10 cellular contexts compared by ENCODE assay signal in the genomic region with DNA sequence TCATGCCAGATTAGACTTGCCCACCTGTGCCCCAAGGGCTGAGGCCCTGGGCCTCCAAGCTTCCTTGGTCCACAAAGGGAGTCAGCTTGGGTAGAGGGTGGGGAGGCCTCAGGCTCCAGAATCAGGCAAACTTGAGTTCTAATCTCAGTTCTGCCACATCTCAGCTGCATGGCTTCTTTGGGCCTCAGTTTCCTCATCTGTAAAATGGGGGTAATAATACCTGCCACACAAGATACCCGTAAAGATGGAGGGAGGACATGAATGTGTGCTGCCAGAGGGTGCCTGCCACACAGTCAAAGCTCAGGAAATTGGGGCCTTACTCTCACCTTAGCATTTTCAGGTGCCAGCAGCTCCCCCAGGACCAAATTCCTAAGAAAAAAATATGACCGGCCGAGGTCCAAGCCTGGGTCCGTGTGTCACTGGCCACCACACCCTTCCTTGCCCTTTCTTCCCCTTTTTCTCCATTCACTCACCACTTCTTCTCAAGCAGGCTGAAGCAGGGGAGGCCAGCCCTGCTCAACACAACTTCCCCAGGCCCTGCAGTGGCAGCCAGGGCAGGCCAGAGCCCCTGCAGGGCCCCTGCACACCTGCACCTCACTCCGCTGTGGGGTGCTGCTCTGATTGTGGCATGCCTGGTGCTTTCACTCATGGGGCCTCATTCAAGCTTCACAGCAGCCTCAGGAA. TPM values are rescaled to one million over a fixed set of nuclear protein-coding genes. Genes with fewer than 3 reads are reported as not detected.
DNase-seq lines count a peak whose midpoint lies in the region; ATAC-seq and TF ChIP-seq lines count a peak whose summit lies in the region.
"Had no signal": no experiment of that assay in that cellular context is flagged by ENCODE, and none has a peak within 500 bp of the region (broad histone marks: within the 10 kb centered on the region; RNA-seq: fewer than 3 reads in every experiment).

No MANE protein-coding gene starts in this region.

- no peak for TF ChIP-seq EP300 in esophagus muscularis mucosa (IDR thresholded peaks at IDR 0.05)

- H3K4me3 ChIP-seq in OCI-LY7 (ENCODE audit: low read depth, low read length, poor library complexity, severe bottlenecking) (peak overlapping the region; percentile 60), thymus (ENCODE audit: low read length) (peak overlapping the region; percentile 19), esophagus muscularis mucosa (no peak overlapping the region)
- H3K4me3 ChIP-seq in effector memory CD4-positive, alpha-beta T cell (ENCODE audit: insufficient read depth, low read depth, low read length, poor library complexity, severe bottlenecking): peak overlapping the region; percentile 47

- POLR2A ChIA-PET in OCI-LY7 (lab: Charles Lee): interaction anchor here (0.8 to 3.2 kb wide), 8 partner anchors 9 to 49 kb away, joined by 3 to 35 read pairs (median 4); partner anchors contain the start of genes LMAN2 and MXD3

- peaks cover 85% of the 10 kb centered on the region for H3K4me1 Mint-ChIP-seq in activated naive CD4-positive, alpha-beta T cell treated with anti-CD3 and anti-CD28 coated beads for 36 hours (ENCODE audit: low read depth)

- H3K27ac ChIP-seq in OCI-LY7 (ENCODE audit: low read depth, low read length, poor library complexity, severe bottlenecking): peak overlapping the region; percentile 84
- peak overlapping the region; percentile 88 for H3K27ac ChIP-seq in effector memory CD4-positive, alpha-beta T cell (ENCODE audit: insufficient read depth, low read length, poor library complexity, severe bottlenecking)
- peak overlapping the region; percentile 38 for H3K27ac ChIP-seq in thymus (ENCODE audit: low read depth)
- H3K27ac ChIP-seq in esophagus muscularis mucosa (replicated peaks in 1 of 4): no peak overlapping the region

- peak; percentile 43 for DNase-seq in activated naive CD4-positive, alpha-beta T cell treated with anti-CD3 and anti-CD28 coated beads for 36 hours
- no peak for DNase-seq in activated naive CD4-positive, alpha-beta T cell (lab: John Stamatoyannopoulos, UW)
- DNase-seq in OCI-LY7 (ENCODE audit: low spot score) (peak; percentile 77), NCI-H2107 (lab: John Stamatoyannopoulos, UW) (no peak), esophagus muscularis mucosa (ENCODE audit: extremely low spot score) (no peak)
- DNase-seq in effector memory CD4-positive, alpha-beta T cell: no peak
- DNase-seq: stimulated activated CD4-positive, alpha-beta T cell treated with anti-CD3 and anti-CD28 coated beads, Interleukin-4, amount 100 ng/mL, for 24 hours had no signal

- no peak for ATAC-seq in GM21825 (IDR thresholded peaks at IDR 0.05; ENCODE audit: unreplicated experiment)

- H3K9me2 ChIP-seq in OCI-LY7 (ENCODE audit: insufficient read depth, low read length): no peaks in the 10 kb centered on the region

- no peaks in the 10 kb centered on the region for H3K27me3 Mint-ChIP-seq in activated naive CD4-positive, alpha-beta T cell treated with anti-CD3 and anti-CD28 coated beads for 36 hours (ENCODE audit: low read depth)

- TF ChIP-seq POLR2A in esophagus muscularis mucosa (IDR thresholded peaks at IDR 0.05; ENCODE audit: low read depth): no peak

- CTCF ChIA-PET in activated naive CD4-positive, alpha-beta T cell treated with anti-CD3 and anti-CD28 coated beads for 36 hours (lab: Charles Lee): interaction anchor here (0.6 to 6.3 kb wide), 15 partner anchors 10 to 248 kb away, joined by 3 to 50 read pairs (median 5); no protein-coding TSS in a partner anchor
- CTCF ChIA-PET in OCI-LY7 (lab: Charles Lee; ENCODE audit: unreplicated experiment): interaction anchor here (0.6 to 1.4 kb wide), 8 partner anchors 9 to 230 kb away, joined by 3 to 10 read pairs (median 3); no protein-coding TSS in a partner anchor

- intact Hi-C loops in activated naive CD4-positive, alpha-beta T cell treated with anti-CD3 and anti-CD28 coated beads for 36 hours (cut with micrococcal nuclease): loop anchor here (2.0 kb wide), 2 partner anchors 49 to 65 kb away; partner anchors contain the start of gene GRK6
- intact Hi-C loops in OCI-LY7 (cut with micrococcal nuclease; ENCODE audit: unreplicated experiment) (no loop called here), esophagus muscularis mucosa (cut with DNase I) (no loop called here)

- peak; percentile 47 for TF ChIP-seq CTCF in OCI-LY7 (conservative IDR thresholded peaks at IDR 0.05; ENCODE audit: low read length)
- TF ChIP-seq CTCF in esophagus muscularis mucosa (IDR thresholded peaks at IDR 0.05): no peak

- H3K4me1 ChIP-seq in OCI-LY7 (ENCODE audit: insufficient read depth, low read length, poor library complexity, severe bottlenecking) (peaks cover 73% of the 10 kb centered on the region), thymus (ENCODE audit: control insufficient read depth, insufficient read depth, low read length) (peaks cover 58% of the 10 kb centered on the region), esophagus muscularis mucosa (peaks cover 30 to 56% (median 42%) of the 10 kb centered on the region in 4 donors)
- peaks cover 73% of the 10 kb centered on the region for H3K4me1 ChIP-seq in effector memory CD4-positive, alpha-beta T cell (ENCODE audit: control insufficient read depth, insufficient read depth, low read length, poor library complexity, severe bottlenecking)

- peaks cover 3% of the 10 kb centered on the region for H3K36me3 Mint-ChIP-seq in activated naive CD4-positive, alpha-beta T cell treated with anti-CD3 and anti-CD28 coated beads for 36 hours (ENCODE audit: low read depth)

- no peaks in the 10 kb centered on the region for H3K36me3 ChIP-seq in OCI-LY7 (ENCODE audit: insufficient read depth, low read length)
- peaks cover 14% of the 10 kb centered on the region for H3K36me3 ChIP-seq in effector memory CD4-positive, alpha-beta T cell (ENCODE audit: control insufficient read depth, insufficient read depth, low read length)
- H3K36me3 ChIP-seq in thymus (ENCODE audit: control insufficient read depth, insufficient read depth): peaks cover 17% of the 10 kb centered on the region
- no peaks in the 10 kb centered on the region for H3K36me3 ChIP-seq in esophagus muscularis mucosa

- H3K9me3 ChIP-seq in OCI-LY7 (ENCODE audit: low read length): no peaks in the 10 kb centered on the region
- H3K9me3 ChIP-seq in effector memory CD4-positive, alpha-beta T cell (ENCODE audit: control insufficient read depth, low read length): no peaks in the 10 kb centered on the region
- peaks cover 3% of the 10 kb centered on the region for H3K9me3 ChIP-seq in thymus (ENCODE audit: control insufficient read depth)
- H3K9me3 ChIP-seq in esophagus muscularis mucosa: no peaks in the 10 kb centered on the region

- no peaks in the 10 kb centered on the region for H3K9me3 Mint-ChIP-seq in activated naive CD4-positive, alpha-beta T cell treated with anti-CD3 and anti-CD28 coated beads for 36 hours

- H3K4me2 ChIP-seq in OCI-LY7 (ENCODE audit: low read length): peak overlapping the region; percentile 87

- no TSS peak for BruUV-seq in OCI-LY7 (replicated peaks; lab: Mats Ljungman, UMichigan)

- peak overlapping the region; percentile 59 for H3K27ac Mint-ChIP-seq in activated naive CD4-positive, alpha-beta T cell treated with anti-CD3 and anti-CD28 coated beads for 36 hours

- H3K27me3 ChIP-seq in effector memory CD4-positive, alpha-beta T cell (replicated peaks; ENCODE audit: control insufficient read depth, insufficient read depth, low read length, poor library complexity, severe bottlenecking): no peaks in the 10 kb centered on the region
- H3K27me3 ChIP-seq in thymus (ENCODE audit: control insufficient read depth, insufficient read depth) (no peaks in the 10 kb centered on the region), esophagus muscularis mucosa (no peaks in the 10 kb centered on the region)

- peaks cover 17% of the 10 kb centered on the region; the same call in 1 of the 2 replicates for H3K79me2 ChIP-seq in OCI-LY7 (ENCODE audit: insufficient read depth, low read depth, low read length)

- H3K4me3 Mint-ChIP-seq in activated naive CD4-positive, alpha-beta T cell treated with anti-CD3 and anti-CD28 coated beads for 36 hours: peak overlapping the region; percentile 75

- WGBS in thymus: 25% methylated on average over 5 of the region's 5 CpGs
- 78% methylated on average over 4 of the region's 5 CpGs for WGBS in esophagus muscularis mucosa

- no peak overlapping the region for H2AFZ ChIP-seq in OCI-LY7 (ENCODE audit: low read length)

- H4K20me1 ChIP-seq in OCI-LY7 (ENCODE audit: insufficient read depth, low read length): no peaks in the 10 kb centered on the region

RNA-seq across cellular contexts. Expression of gene RGS14, which starts 3.8 kb away (rescaled TPM):
- 10 to 100 TPM; 34.6 to 39.2 TPM for total RNA-seq in activated naive CD4-positive, alpha-beta T cell treated with anti-CD3 and anti-CD28 coated beads for 36 hours
- 33.0 and 43.3 TPM in 2 replicates for total RNA-seq in OCI-LY7 (2014; rRNA removed; shearing (Covaris generic))
- total RNA-seq in OCI-LY7 (2022) (41.7 and 46.3 TPM in 2 replicates), esophagus muscularis mucosa (10 to 100 TPM in 2 of 4 donors, 1 to 10 TPM in 2; 3.7 to 18.3 (median 11.9) TPM)
- 52.7 TPM for polyA plus RNA-seq in thymus

RNA-seq across cellular contexts. Expression of gene LMAN2, which starts 10.1 kb away (rescaled TPM):
- total RNA-seq in activated naive CD4-positive, alpha-beta T cell treated with anti-CD3 and anti-CD28 coated beads for 36 hours: 10 to 100 TPM; 82.2 to 83.9 TPM
- 144 and 151 TPM in 2 replicates for total RNA-seq in OCI-LY7 (2014; rRNA removed; shearing (Covaris generic))
- 103 and 116 TPM in 2 replicates for total RNA-seq in OCI-LY7 (2022)
- polyA plus RNA-seq in thymus: 95.3 TPM
- total RNA-seq in esophagus muscularis mucosa: 100 to 1,000 TPM in 3 of 4 donors, 10 to 100 TPM in 1; 95.1 to 168 (median 128) TPM

RNA-seq across cellular contexts. Expression of gene SLC34A1, which starts 22.7 kb away (rescaled TPM):
- not detected for total RNA-seq in activated naive CD4-positive, alpha-beta T cell treated with anti-CD3 and anti-CD28 coated beads for 36 hours
- total RNA-seq in OCI-LY7 (2014; rRNA removed; shearing (Covaris generic)): 0.05 and 0.35 TPM in 2 replicates
- total RNA-seq in OCI-LY7 (2022) (0.46 and 0.63 TPM in 2 replicates), esophagus muscularis mucosa (not detected)
- 0.02 TPM for polyA plus RNA-seq in thymus
- total RNA-seq: ureter had no signal

RNA-seq across cellular contexts. Expression of gene PFN3, which starts 38.9 kb away (rescaled TPM):
- total RNA-seq in activated naive CD4-positive, alpha-beta T cell treated with anti-CD3 and anti-CD28 coated beads for 36 hours: not detected
- total RNA-seq in OCI-LY7 (2014; rRNA removed; shearing (Covaris generic)): not detected in 2 replicates
- not detected in 2 replicates for total RNA-seq in OCI-LY7 (2022)
- not detected for polyA plus RNA-seq in thymus
- total RNA-seq in esophagus muscularis mucosa: not detected
- total RNA-seq: ureter had no signal

RNA-seq across cellular contexts. Expression of gene F12, which starts 47.8 kb away (rescaled TPM):
- total RNA-seq in activated naive CD4-positive, alpha-beta T cell treated with anti-CD3 and anti-CD28 coated beads for 36 hours: 1 to 10 TPM; 3.2 to 5.4 TPM
- 1.2 TPM in 1 of 2 replicates, not detected in the other for total RNA-seq in OCI-LY7 (2014; rRNA removed; shearing (Covaris generic))
- 3.0 and 3.8 TPM in 2 replicates for total RNA-seq in OCI-LY7 (2022)
- polyA plus RNA-seq in thymus: 1.2 TPM
- total RNA-seq in esophagus muscularis mucosa: under 1 TPM in 1 of 4 donors, not detected in 3; 0.17 TPM

Comparison
In these comparisons a context has a peak if more than half of its experiments do, and no peak if none do; other contexts are left out.
1. DNase-seq: peak in activated naive CD4-positive, alpha-beta T cell treated with anti-CD3 and anti-CD28 coated beads for 36 hours (single experiment) and OCI-LY7 (single experiment); none in activated naive CD4-positive, alpha-beta T cell (0 of 4), effector memory CD4-positive, alpha-beta T cell (0 of 3), NCI-H2107 (single experiment) and esophagus muscularis mucosa (single experiment).
2. H3K27ac ChIP-seq: peak in OCI-LY7 (single experiment), effector memory CD4-positive, alpha-beta T cell (single experiment) and thymus (single experiment); none in esophagus muscularis mucosa (0 of 4).
3. H3K4me3 ChIP-seq: peak in OCI-LY7 (single experiment), effector memory CD4-positive, alpha-beta T cell (single experiment) and thymus (single experiment); none in esophagus muscularis mucosa (0 of 4).